9 cellular contexts compared by ENCODE assay signal in genomic region chrX:154489182-154489581, GRCh38. TPM values are rescaled to one million over a fixed set of nuclear protein-coding genes. Genes with fewer than 3 reads are reported as not detected.
A peak's percentile ranks its signal among the peaks of the same experiment; 100 is the strongest.
DNase-seq lines count a peak whose midpoint lies in the region; ATAC-seq and TF ChIP-seq lines count a peak whose summit lies in the region.
"Had no signal": no experiment of that assay in that cellular context is flagged by ENCODE, and none has a peak within 500 bp of the region (broad histone marks: within the 10 kb centered on the region; RNA-seq: fewer than 3 reads in every experiment).

No MANE protein-coding gene starts in this region.

- H3K4me3 Mint-ChIP-seq in CD14-positive monocyte = peak overlapping the region; percentile 87 to 90

- intact Hi-C loops in CD14-positive monocyte (cut with micrococcal nuclease) (no loop called here), dorsolateral prefrontal cortex (cut with DNase I) (loop anchor here in 1 of 2 donors (2.0 kb wide), 1 partner anchor 52 kb away; the partner anchor contains the start of gene GDI1), ovary (cut with DNase I) (no loop called here)

- H3K4me1 Mint-ChIP-seq in CD14-positive monocyte = peaks cover 29% of the 10 kb centered on the region

- ATAC-seq in GM18907 (IDR thresholded peaks at IDR 0.05; ENCODE audit: unreplicated experiment) = no peak

- H3K9me3 Mint-ChIP-seq in CD14-positive monocyte = peaks cover 0 to 33% (median 15%) of the 10 kb centered on the region in 7 donors

- TF ChIP-seq POLR2A in ovary (IDR thresholded peaks at IDR 0.05) = no peak

- H3K4me1 ChIP-seq in ovary (ENCODE audit: insufficient read depth) = no peaks in the 10 kb centered on the region

- H3K27me3 Mint-ChIP-seq in CD14-positive monocyte (ENCODE audit: low read depth in 3 of 3) = peaks cover 0 to 8% (median 0%) of the 10 kb centered on the region in 3 donors

- H3K36me3 ChIP-seq in ovary = no peaks in the 10 kb centered on the region

- H3K36me3 Mint-ChIP-seq in CD14-positive monocyte = peaks cover 12% of the 10 kb centered on the region in 2 donors

- no peak for TF ChIP-seq EP300 in ovary (IDR thresholded peaks at IDR 0.05)

- H3K9me3 ChIP-seq in ovary = no peaks in the 10 kb centered on the region

- H3K4me3 ChIP-seq in LNCaP clone FGC (ENCODE audit: low read depth, low read length) = peak overlapping the region; percentile 65
- H3K4me3 ChIP-seq in dorsolateral prefrontal cortex = peak overlapping the region in 39 of 59 donors; percentile 48 to 82 (median 70)
- peak overlapping the region; percentile 56 for H3K4me3 ChIP-seq in ovary

- WGBS in ovary, 3 donors = 81 to 84% (median 83%) methylated on average over 4 of the region's 4 CpGs

- H3K27me3 ChIP-seq in dorsolateral prefrontal cortex (peaks cover 0 to 41% (median 5%) of the 10 kb centered on the region in 45 donors), ovary (no peaks in the 10 kb centered on the region)

- DNase-seq in CD14-positive monocyte (ENCODE audit: low spot score) = no peak
- no peak for DNase-seq in LNCaP clone FGC (ENCODE audit: low read depth)
- no peak for DNase-seq in dorsolateral prefrontal cortex
- peak in 2 of 5 donors; percentile 18 to 37 for DNase-seq in ovary
- DNase-seq in activated effector memory CD4-positive, alpha-beta T cell treated with anti-CD3 and anti-CD28 coated beads, Interleukin-2, amount 50 U/mL, for 16 hours = no peak
- no peak for DNase-seq in superior temporal gyrus (ENCODE audit: extremely low spot score)
- DNase-seq in NCI-H774 (lab: John Stamatoyannopoulos, UW) = no peak
- DNase-seq: NCI-H1417 treated with DMSO at 0.1 percent for 48 hours had no signal

- peak overlapping the region in 3 of 7 donors; percentile 19 to 96 (median 94) for H3K27ac Mint-ChIP-seq in CD14-positive monocyte

- peak overlapping the region in 23 of 59 donors; percentile 14 to 97 (median 92) for H3K27ac ChIP-seq in dorsolateral prefrontal cortex
- H3K27ac ChIP-seq in ovary = peak overlapping the region in 1 of 2 donors; percentile 89

- no peak for TF ChIP-seq CTCF in CD14-positive monocyte (IDR thresholded peaks at IDR 0.05)
- no peak for TF ChIP-seq CTCF in LNCaP clone FGC (IDR thresholded peaks at IDR 0.05; ENCODE audit: control insufficient read depth, extremely low read depth, insufficient read depth)
- TF ChIP-seq CTCF in dorsolateral prefrontal cortex (IDR thresholded peaks at IDR 0.05 in 54 of 56, conservative IDR thresholded peaks at IDR 0.05 in 2 of 56; ENCODE audit: low read depth in 1 of 56, partially characterized antibody in 56 of 56) = no peak
- TF ChIP-seq CTCF in ovary (IDR thresholded peaks at IDR 0.05) = no peak

RNA-seq across cellular contexts. Expression of gene SLC10A3, which starts 1.2 kb away (rescaled TPM):
- polyA plus RNA-seq in CD14-positive monocyte (10 to 100 TPM; 25.3 to 26.7 TPM), ovary (10 to 100 TPM in 1 of 2 donors, 1 to 10 TPM in 1; 5.5 to 35.1 TPM)
- total RNA-seq in dorsolateral prefrontal cortex (10 to 100 TPM in 12 of 120 experiments, 1 to 10 TPM in 108; 5.3 to 12.1 (median 8.2) TPM), ovary (10 to 100 TPM; 19.6 to 49.8 (median 42.3) TPM)

RNA-seq across cellular contexts. Expression of gene UBL4A, which starts 2.8 kb away (rescaled TPM):
- polyA plus RNA-seq in CD14-positive monocyte (10 to 100 TPM; 27.9 to 28.1 TPM), ovary (10 to 100 TPM; 14.6 to 21.6 TPM)
- total RNA-seq in dorsolateral prefrontal cortex (10 to 100 TPM; 30.3 to 72.2 (median 51.7) TPM), ovary (10 to 100 TPM; 17.2 to 35.5 (median 29.3) TPM)

RNA-seq across cellular contexts. Expression of gene LAGE3, which starts 10.1 kb away (rescaled TPM):
- polyA plus RNA-seq in CD14-positive monocyte (10 to 100 TPM; 18.6 to 30.9 TPM), ovary (10 to 100 TPM in 1 of 2 donors, 1 to 10 TPM in 1; 2.7 to 19.5 TPM)
- total RNA-seq in dorsolateral prefrontal cortex (10 to 100 TPM; 21.6 to 55.2 (median 36.1) TPM), ovary (10 to 100 TPM; 19.4 to 39.3 (median 23.2) TPM)

RNA-seq across cellular contexts. Expression of gene FAM3A, which starts 26.9 kb away (rescaled TPM):
- polyA plus RNA-seq in CD14-positive monocyte (10 to 100 TPM; 14.5 to 16.3 TPM), ovary (10 to 100 TPM in 1 of 2 donors, 1 to 10 TPM in 1; 3.6 to 81.6 TPM)
- total RNA-seq in dorsolateral prefrontal cortex (10 to 100 TPM; 33.9 to 82.8 (median 51.1) TPM), ovary (10 to 100 TPM; 34.6 to 76.8 (median 62.9) TPM)

RNA-seq across cellular contexts. Expression of gene PLXNA3, which starts 31.1 kb away (rescaled TPM):
- polyA plus RNA-seq in CD14-positive monocyte (under 1 TPM in 1 of 2 donors, not detected in 1; 0.02 TPM), ovary (10 to 100 TPM; 11.0 to 17.0 TPM)
- total RNA-seq in dorsolateral prefrontal cortex (10 to 100 TPM; 23.8 to 78.3 (median 46.0) TPM), ovary (100 to 1,000 TPM in 1 of 7 donors, 10 to 100 TPM in 5, 1 to 10 TPM in 1; 9.5 to 118 (median 50.9) TPM)
